In genomic region chr3:169772530-169772950, GRCh38 we compare ENCODE assay signal across 8 cellular contexts. TPM values are rescaled to one million over a fixed set of nuclear protein-coding genes. Genes with fewer than 3 reads are reported as not detected.
A peak's percentile ranks its signal among the peaks of the same experiment; 100 is the strongest.
DNase-seq lines count a peak whose midpoint lies in the region; ATAC-seq, FAIRE-seq and TF ChIP-seq lines count a peak whose summit lies in the region.

No MANE protein-coding gene starts in this region.

- H3K9ac ChIP-seq in SK-N-MC (ENCODE audit: insufficient read length) (peak overlapping the region; percentile 99), smooth muscle cell (ENCODE audit: low read depth) (peak overlapping the region; percentile 98)

- H3K79me2 ChIP-seq in smooth muscle cell (ENCODE audit: low read depth): peaks cover 26% of the 10 kb centered on the region

- no peaks in the 10 kb centered on the region for H3K27me3 ChIP-seq in smooth muscle cell (ENCODE audit: low read depth)

- ATAC-seq in HG02678 (IDR thresholded peaks at IDR 0.05; ENCODE audit: unreplicated experiment): peak; percentile 20

- peaks cover 7% of the 10 kb centered on the region for H3K4me1 ChIP-seq in smooth muscle cell (ENCODE audit: low read depth)

- no peak for TF ChIP-seq CTCF in smooth muscle cell (IDR thresholded peaks at IDR 0.05; ENCODE audit: borderline replicate concordance, insufficient read depth, poor library complexity, severe bottlenecking)

- H3K9me3 ChIP-seq in SK-N-MC (ENCODE audit: low read depth, low read length) (no peaks in the 10 kb centered on the region), smooth muscle cell (replicated peaks; ENCODE audit: low read depth) (no peaks in the 10 kb centered on the region)

- peak overlapping the region; percentile 99 for H3K4me2 ChIP-seq in smooth muscle cell

- peaks cover 24% of the 10 kb centered on the region for H4K20me1 ChIP-seq in smooth muscle cell (ENCODE audit: low read depth)

- peak overlapping the region; percentile 92 for H2AFZ ChIP-seq in smooth muscle cell (ENCODE audit: low read depth)

- peak in 3 of 4 experiments; percentile 43 to 57 (median 54) for DNase-seq in activated naive CD4-positive, alpha-beta T cell (lab: John Stamatoyannopoulos, UW)
- no peak for DNase-seq in activated naive CD4-positive, alpha-beta T cell treated with anti-CD3 and anti-CD28 coated beads, Interleukin-2, amount 50 U/mL, for 16 hours
- DNase-seq in NCI-H1105 (lab: John Stamatoyannopoulos, UW) (peak; percentile 97), SK-N-MC (ENCODE audit: low read depth, low spot score) (peak; percentile 88), cerebellar nuclear complex (lab: John Stamatoyannopoulos, UW) (peak; percentile 4 to 80), smooth muscle cell (lab: John Stamatoyannopoulos, UW; ENCODE audit: unreplicated experiment) (peak; percentile 67)

- H3K36me3 ChIP-seq in SK-N-MC (ENCODE audit: insufficient read depth, low read length) (peaks cover 37% of the 10 kb centered on the region), smooth muscle cell (ENCODE audit: low read depth) (peaks cover 7% of the 10 kb centered on the region)

- H3K27ac ChIP-seq in SK-N-MC: peak overlapping the region; percentile 95
- H3K27ac ChIP-seq in smooth muscle cell (ENCODE audit: low read depth): peak overlapping the region; percentile 97

- peaks cover 23% of the 10 kb centered on the region for H3F3A ChIP-seq in smooth muscle cell (ENCODE audit: low read depth)

- peak; percentile 77 for FAIRE-seq in islet of Langerhans (lab: Jason Lieb, UNC)

- H3K4me3 ChIP-seq in SK-N-MC (peak overlapping the region; percentile 85), smooth muscle cell (peak overlapping the region; percentile 78)

- under 1% methylated on average over 11 of the region's 11 CpGs for WGBS in smooth muscle cell (ENCODE audit: low lambda C conversion rate)

RNA-seq across cellular contexts. Expression of gene MYNN, which starts 0.7 kb away (rescaled TPM):
- 29.9 and 33.3 TPM in 2 replicates for total RNA-seq in smooth muscle cell
- 12.4 and 17.2 TPM in 2 replicates for polyA plus RNA-seq in smooth muscle cell

RNA-seq across cellular contexts. Expression of gene ACTRT3, which starts 3.2 kb away (rescaled TPM):
- total RNA-seq in smooth muscle cell: 1.7 and 2.2 TPM in 2 replicates
- 1.3 and 3.9 TPM in 2 replicates for polyA plus RNA-seq in smooth muscle cell

RNA-seq across cellular contexts. Expression of gene TERC, which starts 7.7 kb away (rescaled TPM):
- 148 and 194 TPM in 2 replicates for total RNA-seq in smooth muscle cell
- polyA plus RNA-seq in smooth muscle cell: not detected in 2 replicates

RNA-seq across cellular contexts. Expression of gene LRRIQ4, which starts 40.1 kb away (rescaled TPM):
- total RNA-seq in smooth muscle cell: 0.18 TPM in 1 of 2 replicates, not detected in the other
- polyA plus RNA-seq in smooth muscle cell: not detected in 2 replicates

RNA-seq across cellular contexts. Expression of gene LRRC34, which starts 40.2 kb away (rescaled TPM):
- total RNA-seq in smooth muscle cell: 1.8 and 2.4 TPM in 2 replicates
- 1.8 and 2.5 TPM in 2 replicates for polyA plus RNA-seq in smooth muscle cell
